In genomic region chr5:129746884-129747283, GRCh38 we compare ENCODE assay signal across 28 cellular contexts. TPM values are rescaled to one million over a fixed set of nuclear protein-coding genes. Genes with fewer than 3 reads are reported as not detected.
A peak's percentile ranks its signal among the peaks of the same experiment; 100 is the strongest.
DNase-seq lines count a peak whose midpoint lies in the region; ATAC-seq and TF ChIP-seq lines count a peak whose summit lies in the region.
"Had no signal": no experiment of that assay in that cellular context is flagged by ENCODE, and none has a peak within 500 bp of the region (broad histone marks: within the 10 kb centered on the region; RNA-seq: fewer than 3 reads in every experiment).

No MANE protein-coding gene starts in this region.

- H3K36me3 Mint-ChIP-seq in GM23338 (ENCODE audit: low read depth): no peaks in the 10 kb centered on the region
- no peaks in the 10 kb centered on the region for H3K36me3 Mint-ChIP-seq in activated CD4-positive, alpha-beta memory T cell treated with anti-CD3 and anti-CD28 coated beads for 36 hours

- no peak overlapping the region for H3K4me3 ChIP-seq in GM23338
- no peak overlapping the region for H3K4me3 ChIP-seq in adipocyte (ENCODE audit: low read length)
- H3K4me3 ChIP-seq in fibroblast of villous mesenchyme (ENCODE audit: low read depth, low read length): no peak overlapping the region
- H3K4me3 ChIP-seq in Karpas-422 (ENCODE audit: low read length): no peak overlapping the region
- H3K4me3 ChIP-seq: A549; BLaER1 treated with 17β-estradiol and CSF1 and Interleukin-3, amounts not matched to agents 10 nM and 100 nM; GM12878; K562; MG63; SJSA1 had no signal

- no peaks in the 10 kb centered on the region for H3K9me3 Mint-ChIP-seq in GM23338
- H3K9me3 Mint-ChIP-seq in activated CD4-positive, alpha-beta memory T cell treated with anti-CD3 and anti-CD28 coated beads for 36 hours: no peaks in the 10 kb centered on the region
- H3K9me3 Mint-ChIP-seq: CD4-positive, alpha-beta T cell had no signal

- H3K36me3 ChIP-seq in GM23338 (ENCODE audit: insufficient read depth) (no peaks in the 10 kb centered on the region), adipocyte (ENCODE audit: control insufficient read depth, insufficient read depth, low read length, severe bottlenecking) (no peaks in the 10 kb centered on the region), Karpas-422 (ENCODE audit: insufficient read depth, low read length) (no peaks in the 10 kb centered on the region)
- H3K36me3 ChIP-seq: BLaER1 treated with 17β-estradiol and CSF1 and Interleukin-3, amounts not matched to agents 10 nM and 100 nM; MG63; SJSA1 had no signal

- H3K27ac ChIP-seq in GM23338 (ENCODE audit: low read depth) (no peak overlapping the region), Karpas-422 (ENCODE audit: low read length) (no peak overlapping the region)
- H3K27ac ChIP-seq: A549; BLaER1 treated with 17β-estradiol and CSF1 and Interleukin-3, amounts not matched to agents 10 nM and 100 nM; SJSA1 had no signal

- no peaks in the 10 kb centered on the region for H3K27me3 ChIP-seq in GM23338 (ENCODE audit: insufficient read depth)
- H3K27me3 ChIP-seq in adipocyte (replicated peaks; ENCODE audit: control insufficient read depth, insufficient read depth, low read length): no peaks in the 10 kb centered on the region
- H3K27me3 ChIP-seq in Karpas-422 (ENCODE audit: low read length): no peaks in the 10 kb centered on the region
- H3K27me3 ChIP-seq: BLaER1 treated with 17β-estradiol and CSF1 and Interleukin-3, amounts not matched to agents 10 nM and 100 nM; MG63; SJSA1 had no signal

- H3K9me2 ChIP-seq in GM23338 (ENCODE audit: insufficient read depth) (no peaks in the 10 kb centered on the region; the same call in 1 of the 2 replicates), Karpas-422 (replicated peaks; ENCODE audit: insufficient read depth, low read length) (no peaks in the 10 kb centered on the region)

- POLR2A ChIA-PET in activated CD4-positive, alpha-beta memory T cell treated with anti-CD3 and anti-CD28 coated beads for 36 hours (lab: Charles Lee): no interaction called here

- no peak for TF ChIP-seq CTCF in GM23338 (conservative IDR thresholded peaks at IDR 0.05; ENCODE audit: low read depth in 2 of 2)
- TF ChIP-seq CTCF in fibroblast of villous mesenchyme (IDR thresholded peaks at IDR 0.05; ENCODE audit: insufficient read depth, low read depth, low read length): no peak

- 0 out of 2 replicates have a peak overlapping the region, but pooled peaks have one; percentile 8 for H3K27ac Mint-ChIP-seq in GM23338
- H3K27ac Mint-ChIP-seq in activated CD4-positive, alpha-beta memory T cell treated with anti-CD3 and anti-CD28 coated beads for 36 hours: no peak overlapping the region
- H3K27ac Mint-ChIP-seq: CD4-positive, alpha-beta T cell had no signal

- H3F3A ChIP-seq in GM23338 (replicated peaks; ENCODE audit: low read depth): no peaks in the 10 kb centered on the region

- H3K4me1 Mint-ChIP-seq in GM23338: peaks cover 7% of the 10 kb centered on the region
- no peaks in the 10 kb centered on the region for H3K4me1 Mint-ChIP-seq in activated CD4-positive, alpha-beta memory T cell treated with anti-CD3 and anti-CD28 coated beads for 36 hours (ENCODE audit: low read depth)

- H3K4me1 ChIP-seq in GM23338 (ENCODE audit: insufficient read depth) (0 out of 2 replicates have a peak, but pooled peaks cover 3% of the 10 kb centered on the region), adipocyte (ENCODE audit: control insufficient read depth, insufficient read depth, low read length) (no peaks in the 10 kb centered on the region), Karpas-422 (ENCODE audit: low read length) (no peaks in the 10 kb centered on the region)
- H3K4me1 ChIP-seq: A549; BLaER1 treated with 17β-estradiol and CSF1 and Interleukin-3, amounts not matched to agents 10 nM and 100 nM; SJSA1 had no signal

- CTCF ChIA-PET in activated CD4-positive, alpha-beta memory T cell treated with anti-CD3 and anti-CD28 coated beads for 36 hours (lab: Charles Lee): no interaction called here

- intact Hi-C loops in activated CD4-positive, alpha-beta memory T cell treated with anti-CD3 and anti-CD28 coated beads for 36 hours (cut with micrococcal nuclease): no loop called here

- H3K9me3 ChIP-seq in adipocyte (ENCODE audit: control insufficient read depth, low read length): no peaks in the 10 kb centered on the region
- H3K9me3 ChIP-seq in Karpas-422 (ENCODE audit: low read length): no peaks in the 10 kb centered on the region
- H3K9me3 ChIP-seq: A549; BLaER1 treated with 17β-estradiol and CSF1 and Interleukin-3, amounts not matched to agents 10 nM and 100 nM; MG63; SJSA1 had no signal

- H4K20me1 ChIP-seq in GM23338 (replicated peaks; ENCODE audit: insufficient read depth) (no peaks in the 10 kb centered on the region), Karpas-422 (ENCODE audit: insufficient read depth, low read depth, low read length) (no peaks in the 10 kb centered on the region)
- H4K20me1 ChIP-seq: BLaER1 treated with 17β-estradiol and CSF1 and Interleukin-3, amounts not matched to agents 10 nM and 100 nM had no signal

- H3K79me2 ChIP-seq in GM23338 (replicated peaks; ENCODE audit: insufficient read depth) (no peaks in the 10 kb centered on the region), Karpas-422 (ENCODE audit: low read length) (no peaks in the 10 kb centered on the region)

- no peak for ATAC-seq in GM23338
- ATAC-seq: A549, HCT116, HepG2, K562 had no signal

- H2AFZ ChIP-seq in GM23338 (no peak overlapping the region), Karpas-422 (ENCODE audit: low read length) (no peak overlapping the region)

- H3K9ac ChIP-seq in adipocyte (ENCODE audit: low read length) (no peak overlapping the region), Karpas-422 (ENCODE audit: low read length) (no peak overlapping the region)
- H3K9ac ChIP-seq: BLaER1 treated with 17β-estradiol and CSF1 and Interleukin-3, amounts not matched to agents 10 nM and 100 nM had no signal

- H3K27me3 Mint-ChIP-seq in GM23338 (ENCODE audit: insufficient read depth, low read depth, poor library complexity): peaks cover under 1% of the 10 kb centered on the region
- no peaks in the 10 kb centered on the region for H3K27me3 Mint-ChIP-seq in activated CD4-positive, alpha-beta memory T cell treated with anti-CD3 and anti-CD28 coated beads for 36 hours
- H3K27me3 Mint-ChIP-seq: CD4-positive, alpha-beta T cell had no signal

- H3K4me2 ChIP-seq in GM23338 (no peak overlapping the region), Karpas-422 (ENCODE audit: low read depth, low read length, poor library complexity, severe bottlenecking) (no peak overlapping the region)
- H3K4me2 ChIP-seq: A549; BLaER1 treated with 17β-estradiol and CSF1 and Interleukin-3, amounts not matched to agents 10 nM and 100 nM had no signal

- DNase-seq in GM23338 (ENCODE audit: low spot score) (no peak), adipocyte (ENCODE audit: low read depth) (peak; percentile 26), fibroblast of villous mesenchyme (ENCODE audit: low read depth) (peak; percentile 34), NCI-H2107 (lab: John Stamatoyannopoulos, UW) (no peak), NCI-H524 treated with DMSO at 0.1 percent for 48 hours (lab: John Stamatoyannopoulos, UW) (no peak), Karpas-422 (no peak)
- no peak for DNase-seq in activated CD4-positive, alpha-beta memory T cell treated with anti-CD3 and anti-CD28 coated beads for 36 hours
- DNase-seq: AML-193; CD4-positive, alpha-beta T cell; GDM1; MG63; NCI-H1417; NCI-H1694; NCI-H2029 treated with DMSO at 0.1 percent for 48 hours; NCI-H2171 treated with DMSO at 0.1 percent for 48 hours; NCI-H345; NCI-H510A treated with DMSO at 0.1 percent for 48 hours; NCI-H748 treated with DMSO at 0.1 percent for 48 hours; Right ventricle myocardium superior had no signal

- no peak overlapping the region for H3K4me3 Mint-ChIP-seq in GM23338
- H3K4me3 Mint-ChIP-seq in activated CD4-positive, alpha-beta memory T cell treated with anti-CD3 and anti-CD28 coated beads for 36 hours: no peak overlapping the region
- H3K4me3 Mint-ChIP-seq: CD4-positive, alpha-beta T cell had no signal

TF ChIP-seq in GM23338, 12 proteins besides CTCF, POLR2A, EP300 and RAD21 (continues in another document):
- no peak for TF ChIP-seq STAT1 (IDR thresholded peaks at IDR 0.05; ENCODE audit: unreplicated experiment)
- TF ChIP-seq NANOG (IDR thresholded peaks at IDR 0.05; ENCODE audit: borderline replicate concordance): no peak

RNA-seq across cellular contexts. Expression of gene MINAR2, which starts 1.0 kb away (rescaled TPM):
- not detected in 2 replicates for total RNA-seq in GM23338 (2014; rRNA removed; shearing (Covaris generic))
- not detected in 2 replicates for polyA plus RNA-seq in GM23338 (2016; fragmentation: Nextera tagmentation; extraction: Ambion mirVana)
- total RNA-seq in fibroblast of villous mesenchyme: under 0.01 TPM in 2 replicates
- total RNA-seq in Karpas-422 (2014; rRNA removed; shearing (Covaris generic); ENCODE audit: low replicate concordance): not detected in 2 replicates
- not detected for total RNA-seq in activated CD4-positive, alpha-beta memory T cell treated with anti-CD3 and anti-CD28 coated beads for 36 hours
- total RNA-seq: CD4-positive, alpha-beta T cell; GM12878; HepG2; HT-29; K562; Right ventricle myocardium superior; SJSA1 had no signal
- polyA plus RNA-seq: A549, H1, HepG2, K562 had no signal

Comparison
In these comparisons a context has a peak if more than half of its experiments do, and no peak if none do; other contexts are left out.
1. DNase-seq: peak in adipocyte (single experiment) and fibroblast of villous mesenchyme (single experiment); none in GM23338 (single experiment), NCI-H2107 (single experiment), NCI-H524 treated with DMSO at 0.1 percent for 48 hours (single experiment), Karpas-422 (single experiment) and activated CD4-positive, alpha-beta memory T cell treated with anti-CD3 and anti-CD28 coated beads for 36 hours (single experiment).